In genomic region chr5:111237470-111237869, GRCh38 we compare ENCODE assay signal across 16 cellular contexts. TPM values are rescaled to one million over a fixed set of nuclear protein-coding genes. Genes with fewer than 3 reads are reported as not detected.
DNase-seq lines count a peak whose midpoint lies in the region; ATAC-seq and TF ChIP-seq lines count a peak whose summit lies in the region.
"Had no signal": no experiment of that assay in that cellular context is flagged by ENCODE, and none has a peak within 500 bp of the region (broad histone marks: within the 10 kb centered on the region; RNA-seq: fewer than 3 reads in every experiment).

No MANE protein-coding gene starts in this region.

- H3K4me1 Mint-ChIP-seq in natural killer cell treated with Interleukin-12 subunit alpha and Interleukin-12 subunit beta and Interleukin-15 and Interleukin-18, amount 100 ng/mL, for 72 hours (ENCODE audit: low read depth in 2 of 2): peaks cover 4 to 20% of the 10 kb centered on the region in 2 donors
- H3K4me1 Mint-ChIP-seq in natural killer cell: no peaks in the 10 kb centered on the region

- TF ChIP-seq CTCF in natural killer cell (IDR thresholded peaks at IDR 0.05) (no peak), RWPE2 (IDR thresholded peaks at IDR 0.05; ENCODE audit: poor library complexity, severe bottlenecking) (no peak), SK-N-SH (IDR thresholded peaks at IDR 0.05) (no peak), ovary (IDR thresholded peaks at IDR 0.05) (no peak)

- H3K9me3 Mint-ChIP-seq in natural killer cell treated with Interleukin-12 subunit alpha and Interleukin-12 subunit beta and Interleukin-15 and Interleukin-18, amount 100 ng/mL, for 72 hours: no peaks in the 10 kb centered on the region
- H3K9me3 Mint-ChIP-seq in natural killer cell: no peaks in the 10 kb centered on the region
- H3K9me3 Mint-ChIP-seq: HFFc6 had no signal

- no peak for TF ChIP-seq POLR2A in ovary (IDR thresholded peaks at IDR 0.05)

- intact Hi-C loops in natural killer cell (cut with micrococcal nuclease) (no loop called here), ovary (cut with DNase I) (no loop called here)

- H3K4me1 ChIP-seq in RWPE2 (ENCODE audit: insufficient read depth, poor library complexity, severe bottlenecking): peaks cover 6% of the 10 kb centered on the region
- peaks cover 54% of the 10 kb centered on the region for H3K4me1 ChIP-seq in thymus (ENCODE audit: control insufficient read depth, insufficient read depth, low read length)
- H3K4me1 ChIP-seq in SK-N-SH (ENCODE audit: control insufficient read depth in 1 of 2, insufficient read depth in 2 of 2, low read depth in 1 of 2, low read length in 1 of 2): peaks cover 0 to 4% of the 10 kb centered on the region in 2 experiments; a peak in 1 of 4 replicates
- no peaks in the 10 kb centered on the region for H3K4me1 ChIP-seq in ovary (ENCODE audit: insufficient read depth)
- H3K4me1 ChIP-seq: testis had no signal

- DNase-seq in natural killer cell treated with Interleukin-12 subunit alpha and Interleukin-12 subunit beta and Interleukin-15 and Interleukin-18, amount 100 ng/mL, for 72 hours (ENCODE audit: low spot score): no peak
- DNase-seq in natural killer cell (no peak), RWPE2 (ENCODE audit: low spot score) (no peak), cerebellar cortex (ENCODE audit: low spot score) (peak; percentile 5), SK-N-SH (no peak), NCI-H2196 treated with DMSO at 0.1 percent for 48 hours (lab: John Stamatoyannopoulos, UW; ENCODE audit: unreplicated experiment) (no peak), ovary (no peak)
- DNase-seq: activated gamma-delta T cell, head of caudate nucleus, HFFc6, NCI-H1436 treated with DMSO at 0.1 percent for 48 hours, NCI-H510A, posterior cingulate gyrus, testis had no signal

- H3K4me2 ChIP-seq in SK-N-SH: no peak overlapping the region

- TF ChIP-seq RAD21 in SK-N-SH (IDR thresholded peaks at IDR 0.05; ENCODE audit: low read length): no peak

- H3K27ac Mint-ChIP-seq in natural killer cell treated with Interleukin-12 subunit alpha and Interleukin-12 subunit beta and Interleukin-15 and Interleukin-18, amount 100 ng/mL, for 72 hours: peak overlapping the region; percentile 50 to 61
- H3K27ac Mint-ChIP-seq in natural killer cell: no peak overlapping the region
- H3K27ac Mint-ChIP-seq: HFFc6 had no signal

- H3K27ac ChIP-seq in RWPE2 (ENCODE audit: poor library complexity, severe bottlenecking) (no peak overlapping the region), thymus (ENCODE audit: low read depth) (peak overlapping the region; percentile 87), SK-N-SH (ENCODE audit: low read depth in 2 of 2, low read length in 1 of 2) (peak overlapping the region in 1 of 2 experiments; percentile 2; a peak in 1 of 4 replicates), ovary (no peak overlapping the region)
- H3K27ac ChIP-seq: cardiac muscle cell, testis had no signal

- H3K9me3 ChIP-seq in RWPE2 (ENCODE audit: severe bottlenecking): no peaks in the 10 kb centered on the region
- no peaks in the 10 kb centered on the region for H3K9me3 ChIP-seq in thymus (ENCODE audit: control insufficient read depth)
- no peaks in the 10 kb centered on the region for H3K9me3 ChIP-seq in SK-N-SH
- H3K9me3 ChIP-seq in ovary: no peaks in the 10 kb centered on the region
- H3K9me3 ChIP-seq: testis had no signal

- peak overlapping the region; percentile 41 for H3K4me3 Mint-ChIP-seq in natural killer cell treated with Interleukin-12 subunit alpha and Interleukin-12 subunit beta and Interleukin-15 and Interleukin-18, amount 100 ng/mL, for 72 hours
- H3K4me3 Mint-ChIP-seq in natural killer cell: no peak overlapping the region
- H3K4me3 Mint-ChIP-seq: HFFc6 had no signal

- POLR2A ChIA-PET in SK-N-SH (lab: Yijun Ruan, JAX): interaction anchor here (1.1 kb wide), 1 partner anchor 13 kb away, joined by 5 read pairs; the partner anchor contains the start of gene CAMK4

- H3K27me3 ChIP-seq in RWPE2 (ENCODE audit: insufficient read depth, poor library complexity, severe bottlenecking): no peaks in the 10 kb centered on the region
- no peaks in the 10 kb centered on the region for H3K27me3 ChIP-seq in thymus (ENCODE audit: control insufficient read depth, insufficient read depth)
- no peaks in the 10 kb centered on the region for H3K27me3 ChIP-seq in SK-N-SH (ENCODE audit: insufficient read depth)
- no peaks in the 10 kb centered on the region for H3K27me3 ChIP-seq in ovary
- H3K27me3 ChIP-seq: cardiac muscle cell, testis had no signal

- no peaks in the 10 kb centered on the region for H3K79me2 ChIP-seq in SK-N-SH (ENCODE audit: insufficient read depth)

- H3K4me3 ChIP-seq in RWPE2 (ENCODE audit: severe bottlenecking): no peak overlapping the region
- H3K4me3 ChIP-seq in thymus (ENCODE audit: low read length): no peak overlapping the region
- no peak overlapping the region for H3K4me3 ChIP-seq in SK-N-SH (ENCODE audit: low read depth in 2 of 2, low read length in 1 of 2)
- H3K4me3 ChIP-seq in ovary: no peak overlapping the region
- H3K4me3 ChIP-seq: cardiac muscle cell, testis had no signal

- no peak overlapping the region for H2AFZ ChIP-seq in SK-N-SH (ENCODE audit: low read depth)

- no peaks in the 10 kb centered on the region for H3K36me3 ChIP-seq in RWPE2 (ENCODE audit: low read depth)
- peaks cover 4% of the 10 kb centered on the region for H3K36me3 ChIP-seq in thymus (ENCODE audit: control insufficient read depth, insufficient read depth)
- no peaks in the 10 kb centered on the region for H3K36me3 ChIP-seq in SK-N-SH (replicated peaks in 1 of 2; ENCODE audit: control insufficient read depth in 1 of 2, insufficient read depth in 2 of 2, low read length in 1 of 2)
- no peaks in the 10 kb centered on the region for H3K36me3 ChIP-seq in ovary
- H3K36me3 ChIP-seq: cardiac muscle cell had no signal

- H3K9me2 ChIP-seq in SK-N-SH: no peaks in the 10 kb centered on the region

- H3F3A ChIP-seq in SK-N-SH (replicated peaks; ENCODE audit: insufficient read depth): no peaks in the 10 kb centered on the region

- no peak for TF ChIP-seq EP300 in SK-N-SH (IDR thresholded peaks at IDR 0.05; ENCODE audit: borderline replicate concordance in 1 of 2, low read depth in 1 of 2, low read length in 1 of 2)
- no peak for TF ChIP-seq EP300 in ovary (IDR thresholded peaks at IDR 0.05)

- peak in 1 of 2 donors; percentile 15 for ATAC-seq in natural killer cell treated with Interleukin-12 subunit alpha and Interleukin-12 subunit beta and Interleukin-15 and Interleukin-18, amount 100 ng/mL, for 72 hours
- ATAC-seq in natural killer cell (no peak), RWPE2 (ENCODE audit: low read depth) (peak; percentile 33; the same call in 1 of the 3 replicates)

- no peaks in the 10 kb centered on the region for H3K36me3 Mint-ChIP-seq in natural killer cell treated with Interleukin-12 subunit alpha and Interleukin-12 subunit beta and Interleukin-15 and Interleukin-18, amount 100 ng/mL, for 72 hours
- no peaks in the 10 kb centered on the region for H3K36me3 Mint-ChIP-seq in natural killer cell

- no peak overlapping the region for H3K9ac ChIP-seq in SK-N-SH

- H4K20me1 ChIP-seq in SK-N-SH (ENCODE audit: insufficient read depth): no peaks in the 10 kb centered on the region

- peaks cover 3 to 13% of the 10 kb centered on the region in 2 donors for H3K27me3 Mint-ChIP-seq in natural killer cell treated with Interleukin-12 subunit alpha and Interleukin-12 subunit beta and Interleukin-15 and Interleukin-18, amount 100 ng/mL, for 72 hours
- peaks cover 4 to 7% of the 10 kb centered on the region in 2 donors for H3K27me3 Mint-ChIP-seq in natural killer cell (ENCODE audit: low read depth in 2 of 2)

- CTCF ChIA-PET in SK-N-SH (lab: Yijun Ruan, JAX): interaction anchor here (1.3 to 1.5 kb wide), 2 partner anchors 10 to 17 kb away, joined by 4 read pairs; no protein-coding TSS in a partner anchor

TF ChIP-seq in SK-N-SH, 30 proteins besides CTCF, POLR2A, EP300 and RAD21:
- TF ChIP-seq TEAD4 (IDR thresholded peaks at IDR 0.05; ENCODE audit: borderline replicate concordance, insufficient read depth) (no peak), USF2 (IDR thresholded peaks at IDR 0.05; ENCODE audit: borderline replicate concordance, low read depth, low read length) (no peak), FOSL2 (IDR thresholded peaks at IDR 0.05; ENCODE audit: borderline replicate concordance, low read depth) (no peak), MXI1 (IDR thresholded peaks at IDR 0.05; ENCODE audit: low read depth, low read length) (no peak), SMC3 (IDR thresholded peaks at IDR 0.05; ENCODE audit: low read depth, low read length) (no peak), GABPA (IDR thresholded peaks at IDR 0.05; ENCODE audit: low read depth) (no peak)
- TF ChIP-seq, protein P1, sequence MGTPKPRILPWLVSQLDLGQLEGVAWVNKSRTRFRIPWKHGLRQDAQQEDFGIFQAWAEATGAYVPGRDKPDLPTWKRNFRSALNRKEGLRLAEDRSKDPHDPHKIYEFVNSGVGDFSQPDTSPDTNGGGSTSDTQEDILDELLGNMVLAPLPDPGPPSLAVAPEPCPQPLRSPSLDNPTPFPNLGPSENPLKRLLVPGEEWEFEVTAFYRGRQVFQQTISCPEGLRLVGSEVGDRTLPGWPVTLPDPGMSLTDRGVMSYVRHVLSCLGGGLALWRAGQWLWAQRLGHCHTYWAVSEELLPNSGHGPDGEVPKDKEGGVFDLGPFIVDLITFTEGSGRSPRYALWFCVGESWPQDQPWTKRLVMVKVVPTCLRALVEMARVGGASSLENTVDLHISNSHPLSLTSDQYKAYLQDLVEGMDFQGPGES (IDR thresholded peaks at IDR 0.05; ENCODE audit: low read depth, low read length): no peak
TF ChIP-seq in SK-N-SH: peak in this region for 0.

RNA-seq across cellular contexts. Expression of gene CAMK4, which starts 13.3 kb away (rescaled TPM):
- 10 to 100 TPM in 1 of 2 donors, 1 to 10 TPM in 1; 5.4 to 16.2 TPM for total RNA-seq in natural killer cell treated with Interleukin-12 subunit alpha and Interleukin-12 subunit beta and Interleukin-15 and Interleukin-18, amount 100 ng/mL, for 72 hours
- 1 to 10 TPM in 2 of 3 donors, under 1 TPM in 1; 0.80 to 7.9 (median 7.2) TPM for total RNA-seq in natural killer cell
- 30.7 TPM for polyA plus RNA-seq in thymus
- polyA plus RNA-seq in SK-N-SH (2012; rRNA removed): 4.1 and 4.6 TPM in 2 replicates
- polyA plus RNA-seq in SK-N-SH (2012; cell fraction: cytosol; rRNA removed): 5.5 and 6.4 TPM in 2 replicates
- polyA plus RNA-seq in SK-N-SH (2012; cell fraction: nucleus; rRNA removed): 2.1 and 3.6 TPM in 2 replicates
- 1 to 10 TPM in 5 of 7 donors, under 1 TPM in 2; 0.36 to 5.0 (median 1.7) TPM for total RNA-seq in ovary
- polyA plus RNA-seq in ovary: 1 to 10 TPM in 1 of 2 donors, under 1 TPM in 1; 0.58 to 1.0 TPM

Comparison
In these comparisons a context has a peak if more than half of its experiments do, and no peak if none do; other contexts are left out.
1. H3K27ac Mint-ChIP-seq: peak in natural killer cell treated with Interleukin-12 subunit alpha and Interleukin-12 subunit beta and Interleukin-15 and Interleukin-18, amount 100 ng/mL, for 72 hours (2 of 2); none in natural killer cell (0 of 2).